In genomic region chr3:52926556-52926955, GRCh38 we compare ENCODE assay signal across 3 cellular contexts.
TF ChIP-seq lines count a peak whose summit lies in the region.

No MANE protein-coding gene starts in this region.

TF ChIP-seq in HepG2, 621 proteins besides CTCF, POLR2A, EP300 and RAD21:
- TF ChIP-seq MAFK (conservative IDR thresholded peaks at IDR 0.05 in 1 of 2, IDR thresholded peaks at IDR 0.05 in 1 of 2; ENCODE audit: low read length in 2 of 2) = peak; percentile 88 to 93
- no peak for TF ChIP-seq KDM5B (CRISPR knock-in tag; IDR thresholded peaks at IDR 0.05; ENCODE audit: borderline replicate concordance)
- peak; percentile 91 for TF ChIP-seq MAFF (IDR thresholded peaks at IDR 0.05; ENCODE audit: low read depth, low read length)

TF ChIP-seq in GM23338, 12 proteins besides CTCF, POLR2A, EP300 and RAD21:
- TF ChIP-seq JUNB (IDR thresholded peaks at IDR 0.05; ENCODE audit: unreplicated experiment) (no peak), ETS1 (IDR thresholded peaks at IDR 0.05) (no peak), STAT1 (IDR thresholded peaks at IDR 0.05; ENCODE audit: unreplicated experiment) (no peak), ZNF462 (CRISPR knock-in tag; IDR thresholded peaks at IDR 0.05) (no peak), REST (IDR thresholded peaks at IDR 0.05; ENCODE audit: unreplicated experiment) (no peak), ZNF114 (CRISPR knock-in tag; IDR thresholded peaks at IDR 0.05) (no peak), ZNF331 (CRISPR knock-in tag; IDR thresholded peaks at IDR 0.05; ENCODE audit: low read depth) (no peak), NANOG (IDR thresholded peaks at IDR 0.05; ENCODE audit: borderline replicate concordance) (no peak), POLR2AphosphoS5 (IDR thresholded peaks at IDR 0.05; ENCODE audit: low read depth) (no peak), CREB1 (CRISPR knock-in tag; IDR thresholded peaks at IDR 0.05; ENCODE audit: low read depth) (no peak), EZH2phosphoT487 (IDR thresholded peaks at IDR 0.05; ENCODE audit: unreplicated experiment) (no peak)

TF ChIP-seq in K562, 482 proteins besides CTCF, POLR2A, EP300 and RAD21:
- no peak for TF ChIP-seq PRPF4 (IDR thresholded peaks at IDR 0.05; ENCODE audit: insufficient read depth, low read depth, low read length, poor library complexity, severe bottlenecking)
- no peak for TF ChIP-seq FOXK2 (conservative IDR thresholded peaks at IDR 0.05 in 1 of 2, IDR thresholded peaks at IDR 0.05 in 1 of 2; ENCODE audit: low read depth in 2 of 2)
- no peak for TF ChIP-seq ZBTB7A (IDR thresholded peaks at IDR 0.05; ENCODE audit: borderline replicate concordance, control insufficient read depth, low read depth, low read length)
- peak; percentile 80 for TF ChIP-seq MAFK (IDR thresholded peaks at IDR 0.05; ENCODE audit: low read length)
- no peak for TF ChIP-seq BACH1 (tag; IDR thresholded peaks at IDR 0.05)
- TF ChIP-seq ZHX1 (conservative IDR thresholded peaks at IDR 0.05; ENCODE audit: low read length) = no peak
- peak; percentile 86 for TF ChIP-seq ZNF316 (IDR thresholded peaks at IDR 0.05)
- TF ChIP-seq MAFG (tag; conservative IDR thresholded peaks at IDR 0.05) = peak; percentile 74
- TF ChIP-seq MITF (IDR thresholded peaks at IDR 0.05) = no peak
- TF ChIP-seq DACH1 (IDR thresholded peaks at IDR 0.05; ENCODE audit: partially characterized antibody) = no peak
- TF ChIP-seq SMAD3 (CRISPR knock-in tag; conservative IDR thresholded peaks at IDR 0.05) = no peak
- TF ChIP-seq MAFF (IDR thresholded peaks at IDR 0.05; ENCODE audit: low read length) = peak; percentile 73
- TF ChIP-seq BRD9 (IDR thresholded peaks at IDR 0.05; ENCODE audit: low read depth, partially characterized antibody) = no peak
- peak; percentile 85 for TF ChIP-seq C11orf30 (IDR thresholded peaks at IDR 0.05; ENCODE audit: low read depth)
